ENCODE assay signal across 8 cellular contexts in the genomic region with DNA sequence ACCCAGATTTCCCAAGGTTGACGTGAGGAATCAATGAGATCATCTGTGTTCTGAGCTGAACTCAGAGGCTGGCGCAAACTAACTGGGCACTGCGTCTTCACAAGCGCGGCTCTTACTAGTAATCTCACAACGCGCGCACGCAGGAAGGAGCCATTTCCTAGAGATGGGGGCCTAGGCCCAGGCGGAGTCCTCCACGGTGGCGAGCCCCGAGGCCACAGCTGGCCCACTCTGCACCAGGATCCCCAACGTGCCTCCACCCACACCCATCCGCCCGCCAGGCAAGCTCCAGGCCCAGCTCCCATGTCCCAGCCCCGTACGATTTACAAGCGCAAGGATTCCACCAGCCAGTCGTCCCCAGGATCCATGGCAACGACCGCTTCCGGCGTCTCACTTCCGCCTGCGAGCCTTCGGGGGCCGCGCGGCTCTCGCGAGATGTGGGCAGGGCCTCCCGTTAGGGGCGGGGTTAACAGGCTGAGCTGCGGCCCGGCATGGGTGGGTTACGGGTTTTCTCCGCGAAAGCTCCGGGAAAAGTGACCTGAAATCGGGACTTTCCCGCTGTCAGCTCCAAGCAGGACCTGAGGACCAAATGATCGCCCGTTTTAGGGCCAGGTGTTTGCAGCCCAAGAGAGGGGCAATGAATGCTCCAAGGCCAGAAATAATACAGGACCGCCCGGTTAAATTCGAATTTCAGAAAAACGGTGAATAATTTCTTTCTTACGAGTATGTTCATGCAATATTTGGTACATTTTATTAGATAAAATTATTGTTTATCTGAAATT. TPM values are rescaled to one million over a fixed set of nuclear protein-coding genes. Genes with fewer than 3 reads are reported as not detected.
A peak's percentile ranks its signal among the peaks of the same experiment; 100 is the strongest.
DNase-seq lines count a peak whose midpoint lies in the region; ATAC-seq, FAIRE-seq and TF ChIP-seq lines count a peak whose summit lies in the region.

Gene WDR73, minus strand, starts transcription at position 374 of the 779 bp plus-strand sequence. Its CDS starts 9 bp downstream, at position 365.

- CTCF ChIA-PET in CD8-positive, alpha-beta T cell (lab: Charles Lee), result interaction anchor here (0.8 to 4.5 kb wide), 17 partner anchors 12 to 274 kb away, joined by 3 to 26 read pairs (median 6); partner anchors contain the start of genes SEC11A and ZSCAN2
- CTCF ChIA-PET in H1 (lab: Charles Lee; ENCODE audit: partially characterized antibody), result interaction anchor here (0.6 to 10.6 kb wide), 19 partner anchors 14 to 642 kb away, joined by 3 to 86 read pairs (median 4); partner anchors contain the start of gene ZSCAN2

- H2BK15ac ChIP-seq in H1 (ENCODE audit: low read length), result no peak within 1 kb of the TSS

- H3K23ac ChIP-seq in H1 (ENCODE audit: insufficient read length), result no peak within 1 kb of the TSS

- peak within 1 kb of the TSS; percentile 63 for H3K4ac ChIP-seq in H1 (replicated peaks; ENCODE audit: insufficient read length, low read depth, low read length)

- H4K20me1 ChIP-seq in H1 (replicated peaks in 1 of 2; ENCODE audit: control insufficient read depth in 1 of 2, insufficient read depth in 2 of 2, low read length in 2 of 2), result peaks cover 0 to 1% of the 10 kb centered on the region in 2 experiments

- peak within 1 kb of the TSS; percentile 90 for H3K27ac ChIP-seq in CD8-positive, alpha-beta T cell (ENCODE audit: low read depth, low read length)
- peak within 1 kb of the TSS; percentile 87 for H3K27ac ChIP-seq in H1 (ENCODE audit: low read depth, low read length)

- TF ChIP-seq POLR2A in H1 (IDR thresholded peaks at IDR 0.05; ENCODE audit: control extremely low read depth in 1 of 2, low read depth in 2 of 2, low read length in 2 of 2), result peak; percentile 62 to 71; a peak in 2 of 3 replicates

- WGBS in H1 (ENCODE audit: extremely low coverage in 1 of 2, insufficient coverage in 1 of 2, insufficient read length in 1 of 2, insufficient replicate concordance in 2 of 2, low coverage in 1 of 2, low lambda C conversion rate in 2 of 2, missing lambda C conversion rate in 1 of 2), 2 experiments, result 1% methylated on average over 49 of the region's 49 CpGs; no CpG with 5 or more reads in 1 of the 2 experiments

- H3K4me1 ChIP-seq in CD8-positive, alpha-beta T cell (ENCODE audit: insufficient read depth, low read length), result peaks cover 36% of the 10 kb centered on the region
- H3K4me1 ChIP-seq in H1 (replicated peaks in 1 of 4; ENCODE audit: control insufficient read depth in 3 of 4, insufficient read depth in 4 of 4, low read length in 3 of 4), result peaks cover 0 to 19% (median 12%) of the 10 kb centered on the region in 4 experiments; a peak in 6 of 7 replicates

- peaks cover 42% of the 10 kb centered on the region for H3K4me1 Mint-ChIP-seq in CD8-positive, alpha-beta T cell (ENCODE audit: low read depth)
- peaks cover 31% of the 10 kb centered on the region for H3K4me1 Mint-ChIP-seq in memory B cell

- H3K14ac ChIP-seq in H1 (ENCODE audit: insufficient read length), result no peak within 1 kb of the TSS

- peak within 1 kb of the TSS; percentile 98 to 99 for H3K4me2 ChIP-seq in H1 (ENCODE audit: insufficient read depth in 1 of 2, low read depth in 2 of 2, low read length in 2 of 2)

- ATAC-seq in CD8-positive, alpha-beta T cell, result peak; percentile 76
- ATAC-seq in GM19467 (IDR thresholded peaks at IDR 0.05; ENCODE audit: unreplicated experiment) (peak; percentile 75), memory B cell (ENCODE audit: low read depth) (peak; percentile 75)

- TF ChIP-seq RAD21 in H1 (IDR thresholded peaks at IDR 0.05 in 1 of 2, conservative IDR thresholded peaks at IDR 0.05 in 1 of 2; ENCODE audit: low read depth in 2 of 2, low read length in 2 of 2), result no peak

- peak within 1 kb of the TSS; percentile 84 to 95 (median 94) for H3K9ac ChIP-seq in H1 (replicated peaks in 1 of 4; ENCODE audit: extremely low read depth in 1 of 4, low read depth in 3 of 4, low read length in 3 of 4)

- no peak for FAIRE-seq in H1 (lab: Jason Lieb, UNC)

- no peak within 1 kb of the TSS for H2BK120ac ChIP-seq in H1 (replicated peaks; ENCODE audit: low read depth, low read length)

- no peak within 1 kb of the TSS for H2BK20ac ChIP-seq in H1 (ENCODE audit: low read length)

- peak within 1 kb of the TSS; percentile 93 for H2BK5ac ChIP-seq in H1 (ENCODE audit: low read depth, low read length)

- peaks cover 3% of the 10 kb centered on the region; the same call in 1 of the 2 replicates for H3K79me1 ChIP-seq in H1 (ENCODE audit: low read depth, low read length)

- H3K18ac ChIP-seq in H1 (ENCODE audit: extremely low read depth, low read length), result peak within 1 kb of the TSS; percentile 95

- H3K36me3 Mint-ChIP-seq in CD8-positive, alpha-beta T cell, result peaks cover 16% of the 10 kb centered on the region
- H3K36me3 Mint-ChIP-seq in memory B cell, result peaks cover 10% of the 10 kb centered on the region

- DNase-seq in CD8-positive, alpha-beta T cell, result peak; percentile 93 to 99 (median 98)
- peak; percentile 91 for DNase-seq in HS-27A (ENCODE audit: low read depth)
- DNase-seq in NOMO-1 treated with DMSO at 0.1 percent for 48 hours (lab: John Stamatoyannopoulos, UW; ENCODE audit: unreplicated experiment), result peak; percentile 86
- peak; percentile 91 to 97 (median 95) for DNase-seq in activated CD8-positive, alpha-beta memory T cell treated with anti-CD3 and anti-CD28 coated beads for 48 hours (ENCODE audit: low read depth in 2 of 3, low spot score in 2 of 3)
- DNase-seq in H1 (ENCODE audit: low read depth in 1 of 2, low spot score in 2 of 2), result peak; percentile 70 to 98
- peak; percentile 95 to 97 for DNase-seq in memory B cell (ENCODE audit: low spot score in 2 of 2)
- peak; percentile 92 for DNase-seq in stimulated activated CD8-positive, alpha-beta memory T cell treated with anti-CD3 and anti-CD28 coated beads, Interleukin-12 subunit alpha, Interleukin-12 subunit beta, amount 100 ng/mL, for 24 hours (ENCODE audit: extremely low read depth)

- intact Hi-C loops in CD8-positive, alpha-beta T cell (cut with DNase I, micrococcal nuclease), result loop anchor here (1.0 to 2.0 kb wide), 10 partner anchors 23 to 326 kb away; partner anchors contain the start of genes SEC11A (in 2 of the 2), ZNF592 (in 2 of the 2) and ZSCAN2 (in 1 of the 2)

- H3K79me2 ChIP-seq in H1 (ENCODE audit: control insufficient read depth in 1 of 2, insufficient read depth in 2 of 2, low read length in 2 of 2), result peaks cover 0 to 9% of the 10 kb centered on the region in 2 experiments; a peak in 2 of 4 replicates

- H3K9me3 ChIP-seq in CD8-positive, alpha-beta T cell (ENCODE audit: low read length), result no peaks in the 10 kb centered on the region
- H3K9me3 ChIP-seq in H1 (ENCODE audit: insufficient read depth in 2 of 2, low read depth in 1 of 2, low read length in 1 of 2), result no peaks in the 10 kb centered on the region

- POLR2A ChIA-PET in CD8-positive, alpha-beta T cell (lab: Charles Lee), result interaction anchor here (0.5 to 3.8 kb wide), 16 partner anchors 16 to 327 kb away, joined by 3 to 20 read pairs (median 6); partner anchors contain the start of genes SEC11A and ZSCAN2
- POLR2A ChIA-PET in H1 (lab: Charles Lee; ENCODE audit: partially characterized antibody), result interaction anchor here (0.8 to 3.8 kb wide), 21 partner anchors 9 to 163 kb away, joined by 3 to 38 read pairs (median 5); partner anchors contain the start of genes ALPK3 and ZSCAN2

- H4K91ac ChIP-seq in H1 (replicated peaks; ENCODE audit: insufficient read length, low read length), result peak within 1 kb of the TSS; percentile 36

- H2BK12ac ChIP-seq in H1 (ENCODE audit: low read depth, low read length), result no peak within 1 kb of the TSS

- TF ChIP-seq EP300 in H1 (IDR thresholded peaks at IDR 0.05; ENCODE audit: borderline replicate concordance in 1 of 2, low read depth in 2 of 2, low read length in 2 of 2), result no peak

- peaks cover 8% of the 10 kb centered on the region for H3K36me3 ChIP-seq in CD8-positive, alpha-beta T cell (ENCODE audit: insufficient read depth, low read length)
- peaks cover 5 to 30% (median 13%) of the 10 kb centered on the region in 4 experiments; a peak in 6 of 8 replicates for H3K36me3 ChIP-seq in H1 (ENCODE audit: control insufficient read depth in 2 of 4, insufficient read depth in 4 of 4, low read length in 3 of 4)

- TF ChIP-seq CTCF in CD8-positive, alpha-beta T cell (IDR thresholded peaks at IDR 0.05), result no peak
- TF ChIP-seq CTCF in H1 (IDR thresholded peaks at IDR 0.05; ENCODE audit: control extremely low read depth in 1 of 3, insufficient read depth in 1 of 3, low read depth in 1 of 3, low read length in 3 of 3), result no peak

- peak within 1 kb of the TSS; percentile 98 for H3K27ac Mint-ChIP-seq in CD8-positive, alpha-beta T cell
- H3K27ac Mint-ChIP-seq in memory B cell, result peak within 1 kb of the TSS; percentile 98

- peak within 1 kb of the TSS; percentile 90; the same call in 1 of the 2 replicates for H4K8ac ChIP-seq in H1 (ENCODE audit: extremely low read depth, insufficient read depth, low read length)

- H3K4me3 ChIP-seq in CD8-positive, alpha-beta T cell (ENCODE audit: low read depth, low read length), result peak within 1 kb of the TSS; percentile 77
- peak within 1 kb of the TSS; percentile 86 to 100 (median 95) for H3K4me3 ChIP-seq in H1 (ENCODE audit: extremely low read depth in 1 of 4, insufficient read depth in 2 of 4, low read depth in 3 of 4, low read length in 4 of 4)

- H3K4me3 Mint-ChIP-seq in CD8-positive, alpha-beta T cell, result peak within 1 kb of the TSS; percentile 100
- H3K4me3 Mint-ChIP-seq in memory B cell, result peak within 1 kb of the TSS; percentile 99

- H2AK5ac ChIP-seq in H1 (ENCODE audit: low read depth, low read length), result peak within 1 kb of the TSS; percentile 54

- no peaks in the 10 kb centered on the region for H3K27me3 ChIP-seq in CD8-positive, alpha-beta T cell (ENCODE audit: insufficient read depth, low read length)
- peaks cover 0 to 13% (median 9%) of the 10 kb centered on the region in 4 experiments; a peak in 5 of 7 replicates for H3K27me3 ChIP-seq in H1 (replicated peaks in 1 of 4; ENCODE audit: control insufficient read depth in 3 of 4, extremely low read depth in 1 of 4, insufficient read depth in 3 of 4, low read length in 3 of 4)

- H3K9me3 Mint-ChIP-seq in CD8-positive, alpha-beta T cell, result no peaks in the 10 kb centered on the region
- no peaks in the 10 kb centered on the region for H3K9me3 Mint-ChIP-seq in memory B cell

- no peaks in the 10 kb centered on the region for H3K27me3 Mint-ChIP-seq in CD8-positive, alpha-beta T cell (ENCODE audit: low read depth)
- no peaks in the 10 kb centered on the region for H3K27me3 Mint-ChIP-seq in memory B cell

- peak within 1 kb of the TSS; percentile 51 for H3K56ac ChIP-seq in H1 (replicated peaks; ENCODE audit: insufficient read length, low read depth, low read length)

- peak within 1 kb of the TSS; percentile 75 for H2AFZ ChIP-seq in H1 (ENCODE audit: low read length)

- H4K5ac ChIP-seq in H1 (ENCODE audit: insufficient read length, low read depth, low read length), result peak within 1 kb of the TSS; percentile 27

- peaks cover 10% of the 10 kb centered on the region for H3K23me2 ChIP-seq in H1 (ENCODE audit: low read depth, low read length)

RNA-seq across cellular contexts. Expression of gene WDR73, which starts in this region (rescaled TPM):
- 10 to 100 TPM; 21.1 to 22.3 TPM for total RNA-seq in CD8-positive, alpha-beta T cell
- total RNA-seq in H1 (2021; fragmentation: NEBNext Ultra II Directional; extraction: Animal tissue kit (Norgen Biotek cat#: 25700)), result 21.0 and 23.1 TPM in 2 replicates
- polyA plus RNA-seq in H1 (2011; rRNA removed), result 21.4 and 22.7 TPM in 2 replicates
- polyA plus RNA-seq in H1 (2011; cell fraction: cytosol; rRNA removed), result 26.5 TPM
- 35.3 TPM for polyA plus RNA-seq in H1 (2011; cell fraction: nucleus; rRNA removed)
- 23.4 to 28.2 TPM (median 26.3 TPM) in 4 replicates for polyA plus RNA-seq in H1 (2012, experiment 1 of 2)
- polyA plus RNA-seq in H1 (2012, experiment 2 of 2), result 12.4 TPM
- 17.0 TPM for polyA plus RNA-seq in H1 (2013, experiment 1 of 2)
- 15.0 TPM for polyA plus RNA-seq in H1 (2013, experiment 2 of 2)
- 30.2 and 37.8 TPM in 2 replicates for polyA minus RNA-seq in H1 (2011; rRNA and poly(A)+ RNA removed)
- 12.8 TPM for polyA minus RNA-seq in H1 (2011; cell fraction: cytosol; rRNA and poly(A)+ RNA removed)
- 27.3 TPM for polyA minus RNA-seq in H1 (2011; cell fraction: nucleus; rRNA and poly(A)+ RNA removed)

Comparison
In these comparisons a context has a peak if more than half of its experiments do, and no peak if none do; other contexts are left out.
1. Peak in every context shown above with its lines: DNase-seq, ATAC-seq, H3K4me3 ChIP-seq and H3K27ac ChIP-seq.